In genomic region chr10:111100198-111100597, GRCh38 we compare ENCODE assay signal across 33 cellular contexts. TPM values are rescaled to one million over a fixed set of nuclear protein-coding genes. Genes with fewer than 3 reads are reported as not detected.
"Had no signal": no experiment of that assay in that cellular context is flagged by ENCODE, and none has a peak within 500 bp of the region (broad histone marks: within the 10 kb centered on the region; RNA-seq: fewer than 3 reads in every experiment).

No MANE protein-coding gene starts in this region.

- H3K27ac Mint-ChIP-seq: activated CD4-positive, alpha-beta T cell treated with anti-CD3 and anti-CD28 coated beads for 36 hours; activated CD4-positive, alpha-beta T cell treated with anti-CD3 and anti-CD28 coated beads, Interleukin-2, amount 10 ng/mL, durations not matched to agents 7 days and 5 days; activated CD8-positive, alpha-beta T cell treated with anti-CD3 and anti-CD28 coated beads, Interleukin-2, amount 10 ng/mL, durations not matched to agents 7 days and 5 days; activated naive CD4-positive, alpha-beta T cell treated with anti-CD3 and anti-CD28 coated beads, Interleukin-2, amount 50 U/mL, for 24 hours; activated naive CD8-positive, alpha-beta T cell treated with anti-CD3 and anti-CD28 coated beads, Interleukin-2, amount 10 ng/mL, durations not matched to agents 7 days and 5 days; activated T-cell treated with anti-CD3 and anti-CD28 coated beads, Interleukin-2, amount 50 U/mL, for 24 hours; activated T-helper 2 cell treated with anti-CD3 and anti-CD28 coated beads, Interferon-gamma antibody, Interleukin-2, Interleukin-4, amounts not matched to agents 10 μg/mL and 5 μg/mL and 100 μg/mL, durations not matched to agents 14 hours and 24 hours and 36 hours had no signal

- H3K4me2 ChIP-seq: KMS-11, PC-9 had no signal

- H3K4me3 ChIP-seq: ascending aorta, PC-9 had no signal

- FAIRE-seq: RCC 7860 had no signal

- H3K4me1 ChIP-seq: ascending aorta had no signal

- DNase-seq: activated CD4-positive, alpha-beta T cell treated with anti-CD3 and anti-CD28 coated beads for 36 hours; activated CD4-positive, alpha-beta T cell treated with anti-CD3 and anti-CD28 coated beads, Interleukin-2, amount 10 ng/mL, durations not matched to agents 7 days and 5 days; activated CD4-positive, alpha-beta T cell treated with anti-CD3 and anti-CD28 coated beads, Interleukin-2, amount 50 U/mL, for 48 hours; activated CD8-positive, alpha-beta T cell treated with anti-CD3 and anti-CD28 coated beads, Interleukin-2, amount 10 ng/mL, durations not matched to agents 7 days and 5 days; activated gamma-delta T cell; activated naive CD4-positive, alpha-beta T cell treated with Interleukin-2 at 50 U/mL for 16 hours; activated naive CD8-positive, alpha-beta T cell treated with anti-CD3 and anti-CD28 coated beads, Interleukin-2, amount 10 ng/mL, durations not matched to agents 7 days and 5 days; activated T-cell treated with anti-CD3 and anti-CD28 coated beads, Interleukin-2, amount 50 U/mL, for 24 hours; amygdala; caudate nucleus; MM.1S; MV-4-11; NCI-H1092; NCI-H1436 treated with DMSO at 0.1 percent for 48 hours; NCI-H1694 treated with DMSO at 0.1 percent for 48 hours; NCI-H2029; NCI-H345; NCI-H526; NCI-H748 treated with DMSO at 0.1 percent for 48 hours; NK-92 treated with Interleukin-12 subunit alpha and Interleukin-12 subunit beta, amount 100 ng/mL, for 24 hours; PC-9; Right ventricle myocardium superior; SW 1271; T-helper 1 cell; T-helper 2 cell; T-helper 9 cell had no signal

- H2AFZ ChIP-seq: PC-9 had no signal

- H3K9ac ChIP-seq: KMS-11 had no signal

- H3K9me3 ChIP-seq: ascending aorta had no signal

- H3K27me3 ChIP-seq: ascending aorta had no signal

- H3K4me1 Mint-ChIP-seq: activated CD4-positive, alpha-beta T cell treated with anti-CD3 and anti-CD28 coated beads for 36 hours; activated CD4-positive, alpha-beta T cell treated with anti-CD3 and anti-CD28 coated beads, Interleukin-2, amount 10 ng/mL, durations not matched to agents 7 days and 5 days; activated naive CD4-positive, alpha-beta T cell treated with anti-CD3 and anti-CD28 coated beads, Interleukin-2, amount 50 U/mL, for 24 hours; activated naive CD8-positive, alpha-beta T cell treated with anti-CD3 and anti-CD28 coated beads, Interleukin-2, amount 10 ng/mL, durations not matched to agents 7 days and 5 days had no signal

- H3K9me3 Mint-ChIP-seq: activated CD4-positive, alpha-beta T cell treated with anti-CD3 and anti-CD28 coated beads, Interleukin-2, amount 10 ng/mL, durations not matched to agents 7 days and 5 days; activated naive CD4-positive, alpha-beta T cell treated with anti-CD3 and anti-CD28 coated beads, Interleukin-2, amount 50 U/mL, for 24 hours; activated naive CD8-positive, alpha-beta T cell treated with anti-CD3 and anti-CD28 coated beads, Interleukin-2, amount 10 ng/mL, durations not matched to agents 7 days and 5 days; activated T-cell treated with anti-CD3 and anti-CD28 coated beads, Interleukin-2, amount 50 U/mL, for 24 hours; activated T-helper 2 cell treated with anti-CD3 and anti-CD28 coated beads, Interferon-gamma antibody, Interleukin-2, Interleukin-4, amounts not matched to agents 10 μg/mL and 5 μg/mL and 100 μg/mL, durations not matched to agents 14 hours and 24 hours and 36 hours had no signal

- H3K27ac ChIP-seq: ascending aorta, KMS-11, PC-9, VCaP had no signal

- H3K36me3 ChIP-seq: ascending aorta had no signal

- H3K27me3 Mint-ChIP-seq: activated CD4-positive, alpha-beta T cell treated with anti-CD3 and anti-CD28 coated beads, Interleukin-2, amount 10 ng/mL, durations not matched to agents 7 days and 5 days had no signal

- H3K36me3 Mint-ChIP-seq: activated naive CD8-positive, alpha-beta T cell treated with anti-CD3 and anti-CD28 coated beads, Interleukin-2, amount 10 ng/mL, durations not matched to agents 7 days and 5 days had no signal

- ATAC-seq: activated CD4-positive, alpha-beta T cell treated with anti-CD3 and anti-CD28 coated beads for 36 hours; activated CD8-positive, alpha-beta T cell treated with anti-CD3 and anti-CD28 coated beads, Interleukin-2, amount 10 ng/mL, durations not matched to agents 7 days and 5 days had no signal

- H3K4me3 Mint-ChIP-seq: activated CD4-positive, alpha-beta T cell treated with anti-CD3 and anti-CD28 coated beads for 36 hours; activated CD4-positive, alpha-beta T cell treated with anti-CD3 and anti-CD28 coated beads, Interleukin-2, amount 10 ng/mL, durations not matched to agents 7 days and 5 days; activated CD8-positive, alpha-beta T cell treated with anti-CD3 and anti-CD28 coated beads, Interleukin-2, amount 10 ng/mL, durations not matched to agents 7 days and 5 days; activated naive CD4-positive, alpha-beta T cell treated with anti-CD3 and anti-CD28 coated beads, Interleukin-2, amount 50 U/mL, for 24 hours; activated naive CD8-positive, alpha-beta T cell treated with anti-CD3 and anti-CD28 coated beads, Interleukin-2, amount 10 ng/mL, durations not matched to agents 7 days and 5 days; activated T-cell treated with anti-CD3 and anti-CD28 coated beads, Interleukin-2, amount 50 U/mL, for 24 hours had no signal

RNA-seq across cellular contexts. Expression of gene ADRA2A, which starts 23.4 kb away (rescaled TPM):
- total RNA-seq: activated CD4-positive, alpha-beta T cell treated with anti-CD3 and anti-CD28 coated beads for 36 hours; activated CD4-positive, alpha-beta T cell treated with anti-CD3 and anti-CD28 coated beads, Interleukin-2, amount 10 ng/mL, durations not matched to agents 7 days and 5 days; activated CD8-positive, alpha-beta T cell treated with anti-CD3 and anti-CD28 coated beads, Interleukin-2, amount 10 ng/mL, durations not matched to agents 7 days and 5 days; activated naive CD8-positive, alpha-beta T cell treated with anti-CD3 and anti-CD28 coated beads, Interleukin-2, amount 10 ng/mL, durations not matched to agents 7 days and 5 days; activated T-helper 2 cell treated with anti-CD3 and anti-CD28 coated beads, Interferon-gamma antibody, Interleukin-2, Interleukin-4, amounts not matched to agents 10 μg/mL and 5 μg/mL and 100 μg/mL, durations not matched to agents 14 hours and 24 hours and 36 hours; NCI-H460; PC-9 had no signal
